Comparison of ENCODE assay signal across 10 cellular contexts in the genomic region with DNA sequence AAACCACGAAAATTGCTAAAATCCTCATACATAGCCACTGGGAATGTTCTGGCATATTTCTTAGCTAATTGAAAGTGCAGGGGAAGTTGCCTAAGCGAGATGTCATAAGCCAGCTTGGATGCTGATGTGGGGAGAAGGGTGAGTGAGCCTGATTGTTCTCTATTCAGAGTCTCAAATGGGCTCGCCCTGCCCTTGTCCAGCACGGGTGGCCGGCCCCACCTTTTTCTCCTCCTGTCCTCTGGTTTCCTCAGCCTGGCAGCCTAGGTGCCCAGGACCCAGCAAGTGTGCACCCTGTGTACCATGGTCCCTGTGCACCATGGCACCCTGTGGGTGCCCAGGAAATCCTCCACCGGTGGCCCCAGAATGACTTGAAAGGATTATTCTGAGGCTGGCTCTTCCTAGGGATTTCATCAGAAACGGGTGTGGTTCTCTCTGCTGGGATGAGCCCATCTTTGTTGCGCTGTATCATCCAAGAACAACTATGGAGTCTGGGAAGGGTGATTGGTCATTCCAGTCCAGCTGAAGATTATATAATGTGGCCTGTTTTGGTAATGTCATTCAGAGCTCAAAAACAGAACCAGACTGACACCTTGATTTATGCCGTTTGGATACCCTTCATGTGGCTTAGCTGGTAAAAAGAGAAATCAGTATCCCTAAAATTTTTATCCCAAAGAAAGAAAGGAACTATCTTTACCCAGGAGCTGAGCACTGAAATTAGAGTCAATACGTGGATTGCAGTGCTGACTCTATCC.
DNase-seq lines count a peak whose midpoint lies in the region; ATAC-seq and TF ChIP-seq lines count a peak whose summit lies in the region.
"Had no signal": no experiment of that assay in that cellular context is flagged by ENCODE, and none has a peak within 500 bp of the region (broad histone marks: within the 10 kb centered on the region; RNA-seq: fewer than 3 reads in every experiment).

No MANE protein-coding gene starts in this region.

- no peak overlapping the region for H2AFZ ChIP-seq in Loucy (ENCODE audit: low read length)

- H3K9ac ChIP-seq in Loucy (ENCODE audit: low read depth, low read length, poor library complexity, severe bottlenecking): peak overlapping the region; percentile 81
- peak overlapping the region in 1 of 2 donors; percentile 74 for H3K9ac ChIP-seq in mucosa of rectum (ENCODE audit: low read depth in 1 of 2, low read length in 2 of 2)

- H3K36me3 ChIP-seq in Loucy (ENCODE audit: insufficient read depth, low read length): no peaks in the 10 kb centered on the region; the same call in 1 of the 2 replicates
- no peaks in the 10 kb centered on the region for H3K36me3 ChIP-seq in mucosa of rectum (ENCODE audit: control insufficient read depth in 2 of 2, insufficient read depth in 2 of 2, low read length in 2 of 2)
- no peaks in the 10 kb centered on the region; the same call in 1 of the 2 replicates for H3K36me3 ChIP-seq in SJCRH30

- H3K4me1 ChIP-seq in Loucy (ENCODE audit: insufficient read depth, low read length, poor library complexity, severe bottlenecking) (peaks cover 75% of the 10 kb centered on the region), mucosa of rectum (ENCODE audit: control insufficient read depth in 2 of 2, insufficient read depth in 2 of 2, low read length in 2 of 2) (peaks cover 32 to 55% of the 10 kb centered on the region in 2 donors), SJCRH30 (peaks cover 39% of the 10 kb centered on the region)

- no peak for TF ChIP-seq CTCF in Loucy (conservative IDR thresholded peaks at IDR 0.05; ENCODE audit: low read length)
- no peak for TF ChIP-seq CTCF in cardiac fibroblast (IDR thresholded peaks at IDR 0.05; ENCODE audit: low read depth, low read length)
- no peak for TF ChIP-seq CTCF in GM10266 (IDR thresholded peaks at IDR 0.05; ENCODE audit: control insufficient read depth, insufficient read depth, low read depth, missing control alignments)

- no peaks in the 10 kb centered on the region for H3K9me2 ChIP-seq in Loucy (replicated peaks; ENCODE audit: low read depth, low read length)

- peak overlapping the region; percentile 88 to 90 for H3K27ac ChIP-seq in mucosa of rectum (ENCODE audit: low read depth in 2 of 2, low read length in 2 of 2)
- H3K27ac ChIP-seq in SJCRH30: no peak overlapping the region

- H3K4me3 ChIP-seq in Loucy (ENCODE audit: low read length, poor library complexity, severe bottlenecking) (no peak overlapping the region), cardiac fibroblast (replicated peaks in 1 of 2; ENCODE audit: low read depth in 2 of 2, low read length in 2 of 2) (no peak overlapping the region), mucosa of rectum (ENCODE audit: low read length in 2 of 2) (no peak overlapping the region), SJCRH30 (no peak overlapping the region)

- no peaks in the 10 kb centered on the region; the same call in 1 of the 2 replicates for H3F3A ChIP-seq in Loucy (ENCODE audit: low read depth)

- peak; percentile 37 for DNase-seq in A172 (ENCODE audit: low spot score)
- DNase-seq in cardiac fibroblast (ENCODE audit: low read depth in 2 of 2): peak; percentile 62 to 81
- no peak for DNase-seq in GM10266 (ENCODE audit: extremely low spot score)
- no peak for DNase-seq in SJCRH30
- DNase-seq: activated effector memory CD4-positive, alpha-beta T cell treated with anti-CD3 and anti-CD28 coated beads, Interleukin-2, amount 50 U/mL, for 16 hours had no signal

- H3K27me3 ChIP-seq in Loucy (ENCODE audit: insufficient read depth, low read length, poor library complexity, severe bottlenecking) (no peaks in the 10 kb centered on the region), mucosa of rectum (ENCODE audit: control insufficient read depth in 2 of 2, insufficient read depth in 2 of 2, low read length in 2 of 2) (no peaks in the 10 kb centered on the region), SJCRH30 (no peaks in the 10 kb centered on the region)

- ATAC-seq in GM21390 (IDR thresholded peaks at IDR 0.05; ENCODE audit: unreplicated experiment) (no peak), GM18502 (IDR thresholded peaks at IDR 0.05; ENCODE audit: poor library complexity, unreplicated experiment) (no peak)
- ATAC-seq: Panc1 had no signal

- H3K9me3 ChIP-seq in Loucy (ENCODE audit: insufficient read depth, low read depth, low read length) (no peaks in the 10 kb centered on the region), mucosa of rectum (ENCODE audit: control insufficient read depth in 2 of 2, low read length in 2 of 2) (no peaks in the 10 kb centered on the region), SJCRH30 (replicated peaks) (no peaks in the 10 kb centered on the region)

- H4K20me1 ChIP-seq in Loucy (ENCODE audit: insufficient read depth, low read length, poor library complexity, severe bottlenecking): no peaks in the 10 kb centered on the region

- H3K79me2 ChIP-seq in Loucy (ENCODE audit: insufficient read depth, low read length): no peaks in the 10 kb centered on the region

- peak overlapping the region; percentile 92 for H3K4me2 ChIP-seq in Loucy (ENCODE audit: low read depth, low read length, poor library complexity, severe bottlenecking)

Comparison
In these comparisons a context has a peak if more than half of its experiments do, and no peak if none do; other contexts are left out.
1. DNase-seq: peak in A172 (single experiment) and cardiac fibroblast (2 of 2); none in GM10266 (single experiment) and SJCRH30 (0 of 2).